In genomic region chr13:94778986-94779385, GRCh38 we compare ENCODE assay signal across 29 cellular contexts.
"Had no signal": no experiment of that assay in that cellular context is flagged by ENCODE, and none has a peak within 500 bp of the region (broad histone marks: within the 10 kb centered on the region; RNA-seq: fewer than 3 reads in every experiment).

No MANE protein-coding gene starts in this region.

- H3K4me1 Mint-ChIP-seq: stimulated activated effector memory CD8-positive, alpha-beta T cell treated with anti-CD3 and anti-CD28 coated beads, Interleukin-12 subunit alpha, Interleukin-12 subunit beta, amount 100 ng/mL, for 72 hours; stimulated activated memory B cell treated with anti-CD40 and anti-IgM and Interleukin-4, amounts not matched to agents 10 μg/mL and 1 μg/mL and 100 μg/mL, for 72 hours; stimulated activated naive B cell treated with anti-CD40 and anti-IgM and Interleukin-4, amounts not matched to agents 10 μg/mL and 1 μg/mL and 100 μg/mL, for 72 hours; stimulated activated naive CD8-positive, alpha-beta T cell treated with anti-CD3 and anti-CD28 coated beads, Interleukin-15, amount 100 ng/mL, for 72 hours had no signal

- H3K9me3 Mint-ChIP-seq: stimulated activated effector memory CD8-positive, alpha-beta T cell treated with anti-CD3 and anti-CD28 coated beads, Interleukin-12 subunit alpha, Interleukin-12 subunit beta, amount 100 ng/mL, for 72 hours; stimulated activated naive CD8-positive, alpha-beta T cell treated with anti-CD3 and anti-CD28 coated beads, Interleukin-15, Interleukin-2, amounts not matched to agents 100 ng/mL and 50 ng/mL, for 24 hours; type B pancreatic cell had no signal

- H3K27me3 ChIP-seq: stomach, suprapubic skin, testis, thyroid gland, tibial artery, tibial nerve, transverse colon, upper lobe of left lung, upper lobe of right lung, uterus, vagina had no signal

- H3K36me3 Mint-ChIP-seq: stimulated activated effector memory CD8-positive, alpha-beta T cell treated with anti-CD3 and anti-CD28 coated beads, Interleukin-12 subunit alpha, Interleukin-12 subunit beta, amount 100 ng/mL, for 72 hours; stimulated activated memory B cell treated with anti-CD40 and anti-IgM and Interleukin-4, amounts not matched to agents 10 μg/mL and 1 μg/mL and 100 μg/mL, for 72 hours; stimulated activated naive B cell treated with anti-CD40 and anti-IgM and Interleukin-4, amounts not matched to agents 10 μg/mL and 1 μg/mL and 100 μg/mL, for 72 hours; type B pancreatic cell had no signal

- H3K4me1 ChIP-seq: stomach, suprapubic skin, testis, thyroid gland, tibial artery, tibial nerve, transverse colon, upper lobe of left lung, upper lobe of right lung, uterus, vagina had no signal

- DNase-seq: stimulated activated CD4-positive, alpha-beta T cell treated with anti-CD3 and anti-CD28 coated beads, Interleukin-2, amount 100 ng/mL, for 48 hours; stimulated activated CD4-positive, alpha-beta T cell treated with anti-CD3 and anti-CD28 coated beads, Interleukin-4, amount 100 ng/mL, for 1 hour; stimulated activated CD4-positive, alpha-beta T cell treated with anti-CD3 and anti-CD28 coated beads, Interleukin-4, amount 100 ng/mL, for 24 hours; stimulated activated CD4-positive, alpha-beta T cell treated with anti-CD3 and anti-CD28 coated beads, Interleukin-4, amount 100 ng/mL, for 4 hours; stimulated activated CD8-positive, alpha-beta memory T cell treated with anti-CD3 and anti-CD28 coated beads, Interleukin-4, amount 100 ng/mL, for 48 hours; stimulated activated naive B cell treated with anti-CD40 and anti-IgM and Interleukin-4, amounts not matched to agents 10 μg/mL and 1 μg/mL and 100 μg/mL, for 72 hours; stimulated activated naive CD4-positive, alpha-beta T cell; stimulated activated naive CD4-positive, alpha-beta T cell treated with Interleukin-2 at 50 U/mL for 16 hours; stimulated activated naive CD8-positive, alpha-beta T cell treated with anti-CD3 and anti-CD28 coated beads, Interleukin-15, amount 100 ng/mL, for 72 hours; stimulated activated naive CD8-positive, alpha-beta T cell treated with anti-CD3 and anti-CD28 coated beads, Interleukin-15, Interleukin-2, amounts not matched to agents 100 U/mL and 50 U/mL, for 24 hours; stomach; substantia nigra; testis; thyroid gland; tibial artery; transverse colon; trophoblast cell; upper lobe of left lung; upper lobe of right lung; uterus had no signal

- ATAC-seq: stimulated activated effector memory CD8-positive, alpha-beta T cell treated with anti-CD3 and anti-CD28 coated beads, Interleukin-12 subunit alpha, Interleukin-12 subunit beta, amount 100 ng/mL, for 72 hours; stimulated activated memory B cell treated with anti-CD40 and anti-IgM and Interleukin-4, amounts not matched to agents 10 μg/mL and 1 μg/mL and 100 μg/mL, for 72 hours; stimulated activated naive B cell treated with anti-CD40 and anti-IgM and Interleukin-4, amounts not matched to agents 10 μg/mL and 1 μg/mL and 100 μg/mL, for 72 hours; stimulated activated naive CD8-positive, alpha-beta T cell treated with anti-CD3 and anti-CD28 coated beads, Interleukin-15, amount 100 ng/mL, for 72 hours; stimulated activated naive CD8-positive, alpha-beta T cell treated with anti-CD3 and anti-CD28 coated beads, Interleukin-15, Interleukin-2, amounts not matched to agents 100 U/mL and 50 U/mL, for 24 hours; upper lobe of right lung had no signal

- H3K27me3 Mint-ChIP-seq: stimulated activated memory B cell treated with anti-CD40 and anti-IgM and Interleukin-4, amounts not matched to agents 10 μg/mL and 1 μg/mL and 100 μg/mL, for 72 hours; stimulated activated naive B cell treated with anti-CD40 and anti-IgM and Interleukin-4, amounts not matched to agents 10 μg/mL and 1 μg/mL and 100 μg/mL, for 72 hours; stimulated activated naive CD8-positive, alpha-beta T cell treated with anti-CD3 and anti-CD28 coated beads, Interleukin-15, amount 100 ng/mL, for 72 hours; type B pancreatic cell had no signal

- H3K9me3 ChIP-seq: suprapubic skin, testis, thoracic aorta, thyroid gland, tibial nerve, transverse colon, upper lobe of left lung, upper lobe of right lung, uterus, vagina had no signal

- H3K4me3 ChIP-seq: stomach, suprapubic skin, testis, thoracic aorta, thyroid gland, tibial artery, tibial nerve, transverse colon, upper lobe of left lung, upper lobe of right lung, uterus, vagina had no signal

- H3K27ac ChIP-seq: stomach, suprapubic skin, testis, thoracic aorta, thyroid gland, tibial artery, tibial nerve, transverse colon, upper lobe of left lung, upper lobe of right lung, uterus, vagina had no signal

- H3K27ac Mint-ChIP-seq: stimulated activated effector memory CD8-positive, alpha-beta T cell treated with anti-CD3 and anti-CD28 coated beads, Interleukin-12 subunit alpha, Interleukin-12 subunit beta, amount 100 ng/mL, for 72 hours; stimulated activated memory B cell treated with anti-CD40 and anti-IgM and Interleukin-4, amounts not matched to agents 10 μg/mL and 1 μg/mL and 100 μg/mL, for 72 hours; stimulated activated naive B cell treated with anti-CD40 and anti-IgM and Interleukin-4, amounts not matched to agents 10 μg/mL and 1 μg/mL and 100 μg/mL, for 72 hours; stimulated activated naive CD8-positive, alpha-beta T cell treated with anti-CD3 and anti-CD28 coated beads, Interleukin-15, amount 100 ng/mL, for 72 hours; stimulated activated naive CD8-positive, alpha-beta T cell treated with anti-CD3 and anti-CD28 coated beads, Interleukin-15, Interleukin-2, amounts not matched to agents 100 ng/mL and 50 ng/mL, for 24 hours; type B pancreatic cell had no signal

- H3K4me3 Mint-ChIP-seq: stimulated activated effector memory CD8-positive, alpha-beta T cell treated with anti-CD3 and anti-CD28 coated beads, Interleukin-12 subunit alpha, Interleukin-12 subunit beta, amount 100 ng/mL, for 72 hours; stimulated activated memory B cell treated with anti-CD40 and anti-IgM and Interleukin-4, amounts not matched to agents 10 μg/mL and 1 μg/mL and 100 μg/mL, for 72 hours; stimulated activated naive B cell treated with anti-CD40 and anti-IgM and Interleukin-4, amounts not matched to agents 10 μg/mL and 1 μg/mL and 100 μg/mL, for 72 hours; stimulated activated naive CD8-positive, alpha-beta T cell treated with anti-CD3 and anti-CD28 coated beads, Interleukin-15, amount 100 ng/mL, for 72 hours; stimulated activated naive CD8-positive, alpha-beta T cell treated with anti-CD3 and anti-CD28 coated beads, Interleukin-15, Interleukin-2, amounts not matched to agents 100 ng/mL and 50 ng/mL, for 24 hours; type B pancreatic cell had no signal

- FAIRE-seq: urothelium cell line had no signal

- H3K36me3 ChIP-seq: stomach, suprapubic skin, thoracic aorta, thyroid gland, tibial artery, tibial nerve, transverse colon, upper lobe of left lung, upper lobe of right lung, uterus, vagina had no signal
